In the genomic region with DNA sequence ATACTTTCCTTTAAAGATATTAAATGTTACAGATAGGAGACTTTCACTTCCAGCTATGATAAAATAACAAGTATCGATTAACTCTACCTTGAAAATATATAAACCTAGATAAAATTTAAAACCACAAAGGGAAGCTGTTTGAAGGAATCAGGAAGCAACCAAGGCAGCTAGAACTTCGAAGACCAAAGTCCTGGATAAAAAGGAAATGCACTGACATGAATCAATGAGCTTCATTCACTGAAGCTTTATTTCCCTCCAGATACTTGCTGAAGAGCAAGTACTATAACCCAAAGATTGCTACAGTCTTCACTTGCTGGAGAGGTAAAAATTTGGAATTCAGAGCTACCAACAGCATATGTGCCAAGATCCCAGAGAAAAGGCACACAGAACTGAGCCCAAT, we compare ENCODE assay signal across 1 cellular context.
TF ChIP-seq lines count a peak whose summit lies in the region.

No MANE protein-coding gene starts in this region.

TF ChIP-seq in GM23338, 12 proteins besides CTCF, POLR2A, EP300 and RAD21 (continued from another document):
- TF ChIP-seq, protein P1, sequence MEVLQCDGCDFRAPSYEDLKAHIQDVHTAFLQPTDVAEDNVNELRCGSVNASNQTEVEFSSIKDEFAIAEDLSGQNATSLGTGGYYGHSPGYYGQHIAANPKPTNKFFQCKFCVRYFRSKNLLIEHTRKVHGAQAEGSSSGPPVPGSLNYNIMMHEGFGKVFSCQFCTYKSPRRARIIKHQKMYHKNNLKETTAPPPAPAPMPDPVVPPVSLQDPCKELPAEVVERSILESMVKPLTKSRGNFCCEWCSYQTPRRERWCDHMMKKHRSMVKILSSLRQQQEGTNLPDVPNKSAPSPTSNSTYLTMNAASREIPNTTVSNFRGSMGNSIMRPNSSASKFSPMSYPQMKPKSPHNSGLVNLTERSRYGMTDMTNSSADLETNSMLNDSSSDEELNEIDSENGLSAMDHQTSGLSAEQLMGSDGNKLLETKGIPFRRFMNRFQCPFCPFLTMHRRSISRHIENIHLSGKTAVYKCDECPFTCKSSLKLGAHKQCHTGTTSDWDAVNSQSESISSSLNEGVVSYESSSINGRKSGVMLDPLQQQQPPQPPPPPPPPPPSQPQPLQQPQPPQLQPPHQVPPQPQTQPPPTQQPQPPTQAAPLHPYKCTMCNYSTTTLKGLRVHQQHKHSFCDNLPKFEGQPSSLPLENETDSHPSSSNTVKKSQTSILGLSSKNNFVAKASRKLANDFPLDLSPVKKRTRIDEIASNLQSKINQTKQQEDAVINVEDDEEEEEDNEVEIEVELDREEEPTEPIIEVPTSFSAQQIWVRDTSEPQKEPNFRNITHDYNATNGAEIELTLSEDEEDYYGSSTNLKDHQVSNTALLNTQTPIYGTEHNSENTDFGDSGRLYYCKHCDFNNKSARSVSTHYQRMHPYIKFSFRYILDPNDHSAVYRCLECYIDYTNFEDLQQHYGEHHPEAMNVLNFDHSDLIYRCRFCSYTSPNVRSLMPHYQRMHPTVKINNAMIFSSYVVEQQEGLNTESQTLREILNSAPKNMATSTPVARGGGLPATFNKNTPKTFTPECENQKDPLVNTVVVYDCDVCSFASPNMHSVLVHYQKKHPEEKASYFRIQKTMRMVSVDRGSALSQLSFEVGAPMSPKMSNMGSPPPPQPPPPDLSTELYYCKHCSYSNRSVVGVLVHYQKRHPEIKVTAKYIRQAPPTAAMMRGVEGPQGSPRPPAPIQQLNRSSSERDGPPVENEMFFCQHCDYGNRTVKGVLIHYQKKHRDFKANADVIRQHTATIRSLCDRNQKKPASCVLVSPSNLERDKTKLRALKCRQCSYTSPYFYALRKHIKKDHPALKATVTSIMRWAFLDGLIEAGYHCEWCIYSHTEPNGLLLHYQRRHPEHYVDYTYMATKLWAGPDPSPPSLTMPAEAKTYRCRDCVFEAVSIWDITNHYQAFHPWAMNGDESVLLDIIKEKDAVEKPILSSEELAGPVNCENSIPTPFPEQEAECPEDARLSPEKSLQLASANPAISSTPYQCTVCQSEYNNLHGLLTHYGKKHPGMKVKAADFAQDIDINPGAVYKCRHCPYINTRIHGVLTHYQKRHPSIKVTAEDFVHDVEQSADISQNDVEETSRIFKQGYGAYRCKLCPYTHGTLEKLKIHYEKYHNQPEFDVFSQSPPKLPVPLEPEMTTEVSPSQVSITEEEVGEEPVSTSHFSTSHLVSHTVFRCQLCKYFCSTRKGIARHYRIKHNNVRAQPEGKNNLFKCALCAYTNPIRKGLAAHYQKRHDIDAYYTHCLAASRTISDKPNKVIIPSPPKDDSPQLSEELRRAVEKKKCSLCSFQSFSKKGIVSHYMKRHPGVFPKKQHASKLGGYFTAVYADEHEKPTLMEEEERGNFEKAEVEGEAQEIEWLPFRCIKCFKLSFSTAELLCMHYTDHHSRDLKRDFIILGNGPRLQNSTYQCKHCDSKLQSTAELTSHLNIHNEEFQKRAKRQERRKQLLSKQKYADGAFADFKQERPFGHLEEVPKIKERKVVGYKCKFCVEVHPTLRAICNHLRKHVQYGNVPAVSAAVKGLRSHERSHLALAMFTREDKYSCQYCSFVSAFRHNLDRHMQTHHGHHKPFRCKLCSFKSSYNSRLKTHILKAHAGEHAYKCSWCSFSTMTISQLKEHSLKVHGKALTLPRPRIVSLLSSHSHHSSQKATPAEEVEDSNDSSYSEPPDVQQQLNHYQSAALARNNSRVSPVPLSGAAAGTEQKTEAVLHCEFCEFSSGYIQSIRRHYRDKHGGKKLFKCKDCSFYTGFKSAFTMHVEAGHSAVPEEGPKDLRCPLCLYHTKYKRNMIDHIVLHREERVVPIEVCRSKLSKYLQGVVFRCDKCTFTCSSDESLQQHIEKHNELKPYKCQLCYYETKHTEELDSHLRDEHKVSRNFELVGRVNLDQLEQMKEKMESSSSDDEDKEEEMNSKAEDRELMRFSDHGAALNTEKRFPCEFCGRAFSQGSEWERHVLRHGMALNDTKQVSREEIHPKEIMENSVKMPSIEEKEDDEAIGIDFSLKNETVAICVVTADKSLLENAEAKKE (CRISPR knock-in tag; IDR thresholded peaks at IDR 0.05) = no peak
- no peak for TF ChIP-seq STAT1 (IDR thresholded peaks at IDR 0.05; ENCODE audit: unreplicated experiment)
